In the genomic region with DNA sequence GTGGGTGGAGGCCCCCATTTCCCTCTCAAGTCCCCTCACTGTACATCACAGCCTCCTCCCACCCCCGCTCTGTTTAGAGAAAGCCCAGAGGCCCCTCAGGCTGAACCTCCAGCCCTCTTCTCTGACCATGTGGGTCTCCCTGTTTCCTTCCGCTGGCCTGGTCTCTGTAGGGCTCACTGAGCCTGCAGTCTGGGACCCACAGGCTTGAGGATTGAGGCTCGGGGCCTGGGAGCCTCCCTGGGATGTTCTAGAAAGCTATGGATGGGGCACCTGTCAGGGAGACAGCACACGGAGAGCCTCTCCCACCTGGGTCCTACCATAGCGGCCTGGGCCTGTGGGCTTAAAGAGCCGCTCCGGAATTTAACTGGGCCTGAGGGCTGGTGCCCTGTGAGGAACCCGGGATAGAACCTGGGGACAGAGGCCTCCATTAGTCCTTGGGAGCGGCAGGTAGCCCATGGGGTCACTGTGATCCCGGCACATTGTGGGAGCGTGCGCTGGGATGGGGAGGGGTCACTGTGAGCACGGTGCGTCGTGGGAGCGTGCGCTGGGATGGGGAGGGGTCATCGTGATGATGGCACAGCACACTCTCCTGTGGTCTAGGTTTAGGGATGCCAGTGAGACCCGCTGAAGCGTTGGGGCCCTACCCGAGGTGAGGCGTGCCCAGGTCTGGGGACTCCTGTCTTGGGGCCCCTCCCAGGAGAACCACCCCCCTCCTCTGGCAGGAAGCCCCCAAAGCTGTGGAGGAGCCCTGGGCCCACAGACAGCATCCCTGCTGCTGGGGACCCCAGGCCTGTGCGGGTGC, we compare ENCODE assay signal across 16 cellular contexts. TPM values are rescaled to one million over a fixed set of nuclear protein-coding genes. Genes with fewer than 3 reads are reported as not detected.
DNase-seq lines count a peak whose midpoint lies in the region; ATAC-seq and TF ChIP-seq lines count a peak whose summit lies in the region.
"Had no signal": no experiment of that assay in that cellular context is flagged by ENCODE, and none has a peak within 500 bp of the region (broad histone marks: within the 10 kb centered on the region; RNA-seq: fewer than 3 reads in every experiment).

No MANE protein-coding gene starts in this region.

- H3K27me3 Mint-ChIP-seq in progenitor cell of endocrine pancreas: peaks cover 11% of the 10 kb centered on the region

- TF ChIP-seq CTCF in progenitor cell of endocrine pancreas (IDR thresholded peaks at IDR 0.05; ENCODE audit: unreplicated experiment): no peak

- H3K4me1 Mint-ChIP-seq in progenitor cell of endocrine pancreas (ENCODE audit: low read depth): peaks cover 15% of the 10 kb centered on the region
- H3K4me1 Mint-ChIP-seq in stimulated activated effector memory CD8-positive, alpha-beta T cell treated with anti-CD3 and anti-CD28 coated beads, Interleukin-12 subunit alpha, Interleukin-12 subunit beta, amount 100 ng/mL, for 72 hours: peaks cover 33% of the 10 kb centered on the region

- DNase-seq in cardiac septum (ENCODE audit: low spot score): peak; percentile 50
- no peak for DNase-seq in left cardiac atrium
- DNase-seq in islet precursor cell: peak; percentile 41
- DNase-seq in progenitor cell of endocrine pancreas (ENCODE audit: low spot score, unreplicated experiment): no peak
- no peak for DNase-seq in stimulated activated effector memory CD8-positive, alpha-beta T cell treated with anti-CD3 and anti-CD28 coated beads, Interleukin-12 subunit alpha, Interleukin-12 subunit beta, amount 100 ng/mL, for 72 hours (ENCODE audit: low spot score in 2 of 2)
- DNase-seq: EL, KG1, NCI-H1436 treated with DMSO at 0.1 percent for 48 hours, NCI-H1930, NCI-H748 treated with DMSO at 0.1 percent for 48 hours, PC-9, SIG-M5, SK-N-SH had no signal

- H3K27ac Mint-ChIP-seq in progenitor cell of endocrine pancreas: peak overlapping the region; percentile 33
- no peak overlapping the region for H3K27ac Mint-ChIP-seq in stimulated activated effector memory CD8-positive, alpha-beta T cell treated with anti-CD3 and anti-CD28 coated beads, Interleukin-12 subunit alpha, Interleukin-12 subunit beta, amount 100 ng/mL, for 72 hours
- H3K27ac Mint-ChIP-seq: GM23338 had no signal

- intact Hi-C loops in cardiac septum (cut with DNase I): no loop called here
- intact Hi-C loops in left cardiac atrium (cut with DNase I): no loop called here

- H3K36me3 Mint-ChIP-seq in progenitor cell of endocrine pancreas (ENCODE audit: insufficient read depth): peaks cover 3% of the 10 kb centered on the region
- peaks cover 7% of the 10 kb centered on the region for H3K36me3 Mint-ChIP-seq in stimulated activated effector memory CD8-positive, alpha-beta T cell treated with anti-CD3 and anti-CD28 coated beads, Interleukin-12 subunit alpha, Interleukin-12 subunit beta, amount 100 ng/mL, for 72 hours

- ATAC-seq in left cardiac atrium: no peak
- ATAC-seq in GM18511 (IDR thresholded peaks at IDR 0.05; ENCODE audit: unreplicated experiment): no peak
- no peak for ATAC-seq in GM18858 (IDR thresholded peaks at IDR 0.05; ENCODE audit: unreplicated experiment)
- ATAC-seq in stimulated activated effector memory CD8-positive, alpha-beta T cell treated with anti-CD3 and anti-CD28 coated beads, Interleukin-12 subunit alpha, Interleukin-12 subunit beta, amount 100 ng/mL, for 72 hours: no peak
- ATAC-seq: GM23338 had no signal

- no peak overlapping the region for H3K4me3 Mint-ChIP-seq in progenitor cell of endocrine pancreas (ENCODE audit: low read depth)
- H3K4me3 Mint-ChIP-seq in stimulated activated effector memory CD8-positive, alpha-beta T cell treated with anti-CD3 and anti-CD28 coated beads, Interleukin-12 subunit alpha, Interleukin-12 subunit beta, amount 100 ng/mL, for 72 hours: no peak overlapping the region
- H3K4me3 Mint-ChIP-seq: GM23338 had no signal

- no peaks in the 10 kb centered on the region for H3K9me3 Mint-ChIP-seq in progenitor cell of endocrine pancreas (ENCODE audit: low read depth)
- no peaks in the 10 kb centered on the region for H3K9me3 Mint-ChIP-seq in stimulated activated effector memory CD8-positive, alpha-beta T cell treated with anti-CD3 and anti-CD28 coated beads, Interleukin-12 subunit alpha, Interleukin-12 subunit beta, amount 100 ng/mL, for 72 hours

RNA-seq across cellular contexts. Expression of a gene that starts 3.7 kb away (rescaled TPM):
- total RNA-seq in cardiac septum (0.86 TPM), left cardiac atrium (1 to 10 TPM; 1.4 to 2.5 TPM), progenitor cell of endocrine pancreas (24.8 and 26.9 TPM in 2 replicates)

Comparison
In these comparisons a context has a peak if more than half of its experiments do, and no peak if none do; other contexts are left out.
1. DNase-seq: peak in cardiac septum (single experiment) and islet precursor cell (single experiment); none in left cardiac atrium (single experiment), progenitor cell of endocrine pancreas (single experiment) and stimulated activated effector memory CD8-positive, alpha-beta T cell treated with anti-CD3 and anti-CD28 coated beads, Interleukin-12 subunit alpha, Interleukin-12 subunit beta, amount 100 ng/mL, for 72 hours (0 of 2).